ENCODE assay signal across 9 cellular contexts in the genomic region with DNA sequence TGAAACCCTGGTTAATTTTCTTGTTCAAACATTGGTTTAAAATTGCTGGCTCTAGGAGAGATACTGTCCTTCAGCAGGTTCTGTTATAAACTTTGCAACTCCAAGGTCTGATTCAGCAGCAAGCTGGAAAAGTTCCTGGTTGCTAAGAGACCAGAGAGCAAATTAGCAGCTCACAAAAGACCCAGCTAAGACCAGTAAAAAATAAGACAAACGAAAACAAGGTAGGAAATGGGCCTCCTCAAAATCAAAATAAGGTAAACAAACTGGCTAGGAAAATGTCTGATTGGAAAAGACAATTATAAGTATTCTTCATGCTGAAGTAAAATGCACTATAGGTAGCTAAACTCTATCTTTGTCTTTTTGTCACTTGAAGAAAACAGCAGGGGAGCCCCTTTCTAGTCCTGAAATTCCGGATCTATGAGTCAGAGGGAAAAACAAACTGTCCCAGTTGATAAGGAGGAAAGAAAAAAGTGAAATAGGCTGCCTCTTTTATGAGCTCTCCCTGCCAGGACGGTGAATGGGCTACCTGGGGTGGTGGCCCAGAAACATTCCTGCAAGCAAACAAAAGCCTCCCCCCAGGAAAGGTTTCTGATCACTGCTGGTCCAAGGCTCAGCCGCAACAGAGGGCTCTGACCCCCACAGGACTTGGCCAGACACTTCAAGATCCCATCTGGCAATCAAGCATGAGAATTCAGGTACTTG. TPM values are rescaled to one million over a fixed set of nuclear protein-coding genes. Genes with fewer than 3 reads are reported as not detected.
DNase-seq lines count a peak whose midpoint lies in the region; ATAC-seq, FAIRE-seq and TF ChIP-seq lines count a peak whose summit lies in the region.
"Had no signal": no experiment of that assay in that cellular context is flagged by ENCODE, and none has a peak within 500 bp of the region (broad histone marks: within the 10 kb centered on the region; RNA-seq: fewer than 3 reads in every experiment).

No MANE protein-coding gene starts in this region.

- no peak for ATAC-seq in GM21526 (IDR thresholded peaks at IDR 0.05; ENCODE audit: low FRiP score, unreplicated experiment)
- ATAC-seq in HG03521 (IDR thresholded peaks at IDR 0.05; ENCODE audit: unreplicated experiment) = no peak

- 44% methylated on average over 4 of the region's 4 CpGs for WGBS in suprapubic skin

- peak; percentile 30 for FAIRE-seq in islet of Langerhans (lab: Jason Lieb, UNC)

- TF ChIP-seq EP300 in suprapubic skin (IDR thresholded peaks at IDR 0.05) = no peak

- in situ Hi-C loops in astrocyte of the cerebellum (cut with HindIII; ENCODE audit: low sequenced_read_pairs) = no loop called here

- H3K9me3 ChIP-seq in suprapubic skin = no peaks in the 10 kb centered on the region

- no peaks in the 10 kb centered on the region for H3K36me3 ChIP-seq in suprapubic skin

- no peak overlapping the region for H3K4me3 ChIP-seq in astrocyte of the cerebellum (ENCODE audit: low read depth, low read length)
- peak overlapping the region; percentile 11 for H3K4me3 ChIP-seq in suprapubic skin

- H3K4me1 ChIP-seq in suprapubic skin = no peaks in the 10 kb centered on the region

- peak; percentile 86 for DNase-seq in HT-29 (ENCODE audit: low spot score)
- DNase-seq in astrocyte of the cerebellum (ENCODE audit: low read depth) = peak; percentile 69
- DNase-seq in suprapubic skin (ENCODE audit: low spot score in 2 of 2) = no peak
- DNase-seq in T-helper 2 cell = no peak
- no peak for DNase-seq in NCI-H2081 (lab: John Stamatoyannopoulos, UW)

- H3K27ac ChIP-seq in suprapubic skin = no peak overlapping the region

- TF ChIP-seq POLR2A in suprapubic skin (IDR thresholded peaks at IDR 0.05) = no peak

- peaks cover 3% of the 10 kb centered on the region for H3K27me3 ChIP-seq in suprapubic skin

- TF ChIP-seq CTCF in astrocyte of the cerebellum (IDR thresholded peaks at IDR 0.05; ENCODE audit: low read depth, low read length, missing control alignments) (no peak), suprapubic skin (IDR thresholded peaks at IDR 0.05) (no peak)

RNA-seq across cellular contexts. Expression of gene UNC5CL, which starts 41.6 kb away (rescaled TPM):
- total RNA-seq in HT-29 (2014; rRNA removed; shearing (Covaris generic)) = 1.1 and 4.2 TPM in 2 replicates
- total RNA-seq in suprapubic skin = 1 to 10 TPM in 2 of 4 donors, under 1 TPM in 2; 0.19 to 6.9 (median 1.4) TPM

RNA-seq across cellular contexts. Expression of gene TSPO2, which starts 44.9 kb away (rescaled TPM):
- total RNA-seq in HT-29 (2014; rRNA removed; shearing (Covaris generic)) = not detected in 2 replicates
- not detected for total RNA-seq in suprapubic skin
- total RNA-seq: osteocyte had no signal

RNA-seq across cellular contexts. Expression of gene APOBEC2, which starts 55.6 kb away (rescaled TPM):
- not detected in 2 replicates for total RNA-seq in HT-29 (2014; rRNA removed; shearing (Covaris generic))
- not detected for total RNA-seq in suprapubic skin
- total RNA-seq: osteocyte had no signal

Comparison
In these comparisons a context has a peak if more than half of its experiments do, and no peak if none do; other contexts are left out.
1. DNase-seq: peak in HT-29 (single experiment) and astrocyte of the cerebellum (single experiment); none in suprapubic skin (0 of 2), T-helper 2 cell (0 of 5) and NCI-H2081 (0 of 2).